ENCODE assay signal across 24 cellular contexts in the genomic region with DNA sequence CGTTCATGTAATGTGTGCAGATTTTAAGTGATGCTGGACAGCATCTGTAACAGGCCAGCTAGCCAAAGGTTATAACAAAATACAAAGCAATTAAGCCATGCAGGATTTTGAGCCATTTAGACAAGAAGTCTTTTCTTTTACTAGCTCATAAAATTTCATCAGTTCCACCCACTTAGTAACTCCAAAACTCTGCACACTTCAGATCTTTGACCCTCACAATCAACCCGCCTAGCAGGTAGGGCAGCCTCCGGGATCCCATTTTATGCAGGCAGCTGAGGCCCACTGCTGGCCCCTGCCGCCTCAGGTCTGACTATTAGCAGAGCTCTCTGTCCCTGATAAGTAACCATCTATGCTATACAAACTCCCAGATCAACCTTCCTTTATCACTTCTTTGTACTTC. TPM values are rescaled to one million over a fixed set of nuclear protein-coding genes. Genes with fewer than 3 reads are reported as not detected.
DNase-seq lines count a peak whose midpoint lies in the region; ATAC-seq and TF ChIP-seq lines count a peak whose summit lies in the region.
"Had no signal": no experiment of that assay in that cellular context is flagged by ENCODE, and none has a peak within 500 bp of the region (broad histone marks: within the 10 kb centered on the region; RNA-seq: fewer than 3 reads in every experiment).

No MANE protein-coding gene starts in this region.

- WGBS in transverse colon (ENCODE audit: low coverage in 1 of 2), 2 donors: 64 to 81% methylated on average over 4 of the region's 4 CpGs

- no peak for TF ChIP-seq POLR2A in transverse colon (IDR thresholded peaks at IDR 0.05)

- in situ Hi-C loops in transverse colon (cut with MboI; ENCODE audit: low pct_ligation_motif_present in 1 of 4, low pct_unique_long_range_greater_than_20kb in 1 of 4, low sequenced_read_pairs in 3 of 4): no loop called here

- no peak for TF ChIP-seq EP300 in transverse colon (IDR thresholded peaks at IDR 0.05; ENCODE audit: low read depth)

- H3K4me3 ChIP-seq in transverse colon: no peak overlapping the region
- H3K4me3 ChIP-seq: lung, pancreas, right lobe of liver had no signal

- no peak overlapping the region for H3K4me3 Mint-ChIP-seq in activated naive CD8-positive, alpha-beta T cell
- H3K4me3 Mint-ChIP-seq in activated naive CD8-positive, alpha-beta T cell treated with anti-CD3 and anti-CD28 coated beads for 36 hours: no peak overlapping the region
- H3K4me3 Mint-ChIP-seq: activated naive CD4-positive, alpha-beta T cell treated with anti-CD3 and anti-CD28 coated beads, Interleukin-2, amount 50 U/mL, for 24 hours; activated T-cell treated with anti-CD3 and anti-CD28 coated beads, Interleukin-2, amount 50 U/mL, for 72 hours; T-helper 1 cell treated with Interleukin-12 subunit alpha and Interleukin-12 subunit beta and Interleukin-4 antibody, amounts not matched to agents 30 μg/mL and 1 μg/mL, for 36 hours had no signal

- peak; percentile 61 for TF ChIP-seq CTCF in VCaP (conservative IDR thresholded peaks at IDR 0.05)
- no peak for TF ChIP-seq CTCF in transverse colon (IDR thresholded peaks at IDR 0.05)

- H3K36me3 ChIP-seq in transverse colon: peaks cover 0 to 47% (median 24%) of the 10 kb centered on the region in 4 donors

- intact Hi-C loops in transverse colon (cut with DNase I; ENCODE audit: low total_unique reads): no loop called here

- H3K27ac ChIP-seq in VCaP (peak overlapping the region; percentile 91), transverse colon (peak overlapping the region; percentile 9 to 77 (median 42))
- H3K27ac ChIP-seq: pancreas, right lobe of liver had no signal

- no peaks in the 10 kb centered on the region for H3K9me3 Mint-ChIP-seq in activated naive CD8-positive, alpha-beta T cell (ENCODE audit: low read depth)
- no peaks in the 10 kb centered on the region for H3K9me3 Mint-ChIP-seq in activated naive CD8-positive, alpha-beta T cell treated with anti-CD3 and anti-CD28 coated beads for 36 hours
- H3K9me3 Mint-ChIP-seq: activated naive CD4-positive, alpha-beta T cell treated with anti-CD3 and anti-CD28 coated beads, Interleukin-2, amount 50 U/mL, for 24 hours; activated T-cell treated with anti-CD3 and anti-CD28 coated beads, Interleukin-2, amount 50 U/mL, for 72 hours; T-helper 1 cell treated with Interleukin-12 subunit alpha and Interleukin-12 subunit beta and Interleukin-4 antibody, amounts not matched to agents 30 μg/mL and 1 μg/mL, for 36 hours had no signal

- no peaks in the 10 kb centered on the region for H3K27me3 Mint-ChIP-seq in activated naive CD8-positive, alpha-beta T cell
- H3K27me3 Mint-ChIP-seq in activated naive CD8-positive, alpha-beta T cell treated with anti-CD3 and anti-CD28 coated beads for 36 hours: no peaks in the 10 kb centered on the region
- H3K27me3 Mint-ChIP-seq: activated naive CD4-positive, alpha-beta T cell treated with anti-CD3 and anti-CD28 coated beads, Interleukin-2, amount 50 U/mL, for 24 hours had no signal

- DNase-seq in activated naive CD8-positive, alpha-beta T cell treated with anti-CD3 and anti-CD28 coated beads for 36 hours: no peak
- DNase-seq in left lobe of liver (ENCODE audit: low spot score) (no peak), transverse colon (peak; percentile 76), SKM-1 (lab: John Stamatoyannopoulos, UW; ENCODE audit: unreplicated experiment) (no peak), NCI-H526 (lab: John Stamatoyannopoulos, UW) (no peak)
- no peak for DNase-seq in effector CD8-positive, alpha-beta T cell (lab: John Stamatoyannopoulos, UW)
- DNase-seq: activated T-cell treated with anti-CD3 and anti-CD28 coated beads, Interleukin-2, amount 50 U/mL, for 72 hours; C1 segment of cervical spinal cord; cerebellar nuclear complex; effector CD4-positive, alpha-beta T cell; hypothalamus; KBM-7; NCI-H1694; NCI-H2171; NCI-H524 treated with DMSO at 0.1 percent for 48 hours; pancreas; right lobe of liver; stimulated activated CD4-positive, alpha-beta T cell treated with anti-CD3 and anti-CD28 coated beads, Interleukin-15, amount 100 ng/mL, for 24 hours; stimulated activated CD8-positive, alpha-beta memory T cell treated with anti-CD3 and anti-CD28 coated beads, Interleukin-4, amount 100 ng/mL, for 48 hours had no signal

- no peaks in the 10 kb centered on the region for H3K27me3 ChIP-seq in transverse colon
- H3K27me3 ChIP-seq: pancreas, right lobe of liver had no signal

- no peaks in the 10 kb centered on the region for H3K9me3 ChIP-seq in transverse colon
- H3K9me3 ChIP-seq: pancreas, right lobe of liver had no signal

- peak; percentile 17 for ATAC-seq in left lobe of liver
- ATAC-seq: activated T-cell treated with anti-CD3 and anti-CD28 coated beads, Interleukin-2, amount 50 U/mL, for 72 hours; pancreas had no signal

- peaks cover 11% of the 10 kb centered on the region for H3K36me3 Mint-ChIP-seq in activated naive CD8-positive, alpha-beta T cell
- peaks cover 37% of the 10 kb centered on the region for H3K36me3 Mint-ChIP-seq in activated naive CD8-positive, alpha-beta T cell treated with anti-CD3 and anti-CD28 coated beads for 36 hours

- peaks cover 6 to 38% (median 30%) of the 10 kb centered on the region in 4 donors for H3K4me1 ChIP-seq in transverse colon

- peak overlapping the region; percentile 2 for H3K27ac Mint-ChIP-seq in activated naive CD8-positive, alpha-beta T cell
- H3K27ac Mint-ChIP-seq in activated naive CD8-positive, alpha-beta T cell treated with anti-CD3 and anti-CD28 coated beads for 36 hours: no peak overlapping the region
- H3K27ac Mint-ChIP-seq: activated T-cell treated with anti-CD3 and anti-CD28 coated beads, Interleukin-2, amount 50 U/mL, for 72 hours had no signal

- H3K4me1 Mint-ChIP-seq in activated naive CD8-positive, alpha-beta T cell (ENCODE audit: low read depth): peaks cover 43% of the 10 kb centered on the region
- peaks cover 27% of the 10 kb centered on the region for H3K4me1 Mint-ChIP-seq in activated naive CD8-positive, alpha-beta T cell treated with anti-CD3 and anti-CD28 coated beads for 36 hours

RNA-seq across cellular contexts. Expression of gene LBR, which starts 9.2 kb away (rescaled TPM):
- total RNA-seq in activated naive CD8-positive, alpha-beta T cell treated with anti-CD3 and anti-CD28 coated beads for 36 hours: 100 to 1,000 TPM; 128 to 140 TPM
- total RNA-seq in left lobe of liver: 22.1 TPM
- total RNA-seq in transverse colon: 10 to 100 TPM; 48.6 to 97.9 (median 75.1) TPM
